Comparison of ENCODE assay signal across 8 cellular contexts in genomic region chr15:69265347-69265955, GRCh38. TPM values are rescaled to one million over a fixed set of nuclear protein-coding genes. Genes with fewer than 3 reads are reported as not detected.
DNase-seq lines count a peak whose midpoint lies in the region; ATAC-seq and TF ChIP-seq lines count a peak whose summit lies in the region.

No MANE protein-coding gene starts in this region.

- intact Hi-C loops in PC-9 (cut with micrococcal nuclease; ENCODE audit: unreplicated experiment): loop anchor here (1.0 to 5.0 kb wide), 3 partner anchors 103 to 206 kb away; partner anchors contain the start of gene GLCE

- no peaks in the 10 kb centered on the region for H3K79me2 ChIP-seq in PC-9 (ENCODE audit: low read depth)

- no peaks in the 10 kb centered on the region for H3K4me1 Mint-ChIP-seq in stimulated activated effector memory CD8-positive, alpha-beta T cell treated with anti-CD3 and anti-CD28 coated beads, Interleukin-12 subunit alpha, Interleukin-12 subunit beta, amount 100 ng/mL, for 72 hours
- no peaks in the 10 kb centered on the region for H3K4me1 Mint-ChIP-seq in activated CD8-positive, alpha-beta memory T cell treated with anti-CD3 and anti-CD28 coated beads, Interleukin-2, amount 10 ng/mL, durations not matched to agents 7 days and 5 days

- no peak overlapping the region for H3K27ac ChIP-seq in 22Rv1
- no peak overlapping the region for H3K27ac ChIP-seq in PC-9
- no peak overlapping the region for H3K27ac ChIP-seq in tibial nerve

- H3K27me3 ChIP-seq in PC-9 (ENCODE audit: insufficient read depth, low read depth): no peaks in the 10 kb centered on the region
- H3K27me3 ChIP-seq in tibial nerve: no peaks in the 10 kb centered on the region

- DNase-seq in PC-9 (no peak), fibroblast of the conjunctiva (ENCODE audit: low read depth) (peak; percentile 6), tibial nerve (ENCODE audit: low spot score in 2 of 2) (peak in 1 of 2 donors; percentile 33)
- no peak for DNase-seq in stimulated activated effector memory CD8-positive, alpha-beta T cell treated with anti-CD3 and anti-CD28 coated beads, Interleukin-12 subunit alpha, Interleukin-12 subunit beta, amount 100 ng/mL, for 72 hours (ENCODE audit: low spot score in 2 of 2)
- no peak for DNase-seq in activated CD8-positive, alpha-beta memory T cell treated with anti-CD3 and anti-CD28 coated beads, Interleukin-2, amount 10 ng/mL, durations not matched to agents 7 days and 5 days

- H3F3A ChIP-seq in PC-9 (ENCODE audit: insufficient read depth, low read depth): no peaks in the 10 kb centered on the region

- CTCF ChIA-PET in PC-9 (lab: Charles Lee): interaction anchor here (0.6 kb wide), 1 partner anchor 100 kb away, joined by 4 read pairs; no protein-coding TSS in a partner anchor
- CTCF ChIA-PET in activated CD8-positive, alpha-beta memory T cell treated with anti-CD3 and anti-CD28 coated beads, Interleukin-2, amount 10 ng/mL, durations not matched to agents 7 days and 5 days (lab: Charles Lee): interaction anchor here (0.7 to 1.4 kb wide), 4 partner anchors 15 to 234 kb away, joined by 3 to 5 read pairs (median 4); no protein-coding TSS in a partner anchor

- POLR2A ChIA-PET in PC-9 (lab: Charles Lee; ENCODE audit: unreplicated experiment): no interaction called here

- no peaks in the 10 kb centered on the region for H3K9me3 Mint-ChIP-seq in stimulated activated effector memory CD8-positive, alpha-beta T cell treated with anti-CD3 and anti-CD28 coated beads, Interleukin-12 subunit alpha, Interleukin-12 subunit beta, amount 100 ng/mL, for 72 hours
- no peaks in the 10 kb centered on the region for H3K9me3 Mint-ChIP-seq in activated CD8-positive, alpha-beta memory T cell treated with anti-CD3 and anti-CD28 coated beads, Interleukin-2, amount 10 ng/mL, durations not matched to agents 7 days and 5 days (ENCODE audit: low read depth)

- TF ChIP-seq POLR2A in tibial nerve (IDR thresholded peaks at IDR 0.05): no peak

- H3K9me3 ChIP-seq in PC-9 (ENCODE audit: insufficient read depth, low read depth) (no peaks in the 10 kb centered on the region), tibial nerve (no peaks in the 10 kb centered on the region)

- peak; percentile 83 for TF ChIP-seq CTCF in 22Rv1 (IDR thresholded peaks at IDR 0.05)
- peak; percentile 36 for TF ChIP-seq CTCF in GM12873 (IDR thresholded peaks at IDR 0.05; ENCODE audit: insufficient read depth, low read depth, low read length, missing control alignments)
- TF ChIP-seq CTCF in PC-9 (conservative IDR thresholded peaks at IDR 0.05): peak; percentile 66
- TF ChIP-seq CTCF in tibial nerve (IDR thresholded peaks at IDR 0.05): peak; percentile 31 to 70 (median 47)

- 49 to 53% methylated on average over 5 of the region's 5 CpGs for WGBS in tibial nerve, 2 donors

- TF ChIP-seq EP300 in tibial nerve (IDR thresholded peaks at IDR 0.05): no peak

- H3K4me3 Mint-ChIP-seq in stimulated activated effector memory CD8-positive, alpha-beta T cell treated with anti-CD3 and anti-CD28 coated beads, Interleukin-12 subunit alpha, Interleukin-12 subunit beta, amount 100 ng/mL, for 72 hours: no peak overlapping the region
- H3K4me3 Mint-ChIP-seq in activated CD8-positive, alpha-beta memory T cell treated with anti-CD3 and anti-CD28 coated beads, Interleukin-2, amount 10 ng/mL, durations not matched to agents 7 days and 5 days: no peak overlapping the region

- H3K4me1 ChIP-seq in PC-9 (replicated peaks; ENCODE audit: insufficient read depth) (no peaks in the 10 kb centered on the region), tibial nerve (no peaks in the 10 kb centered on the region)

- H3K4me2 ChIP-seq in PC-9: no peak overlapping the region

- ATAC-seq in stimulated activated effector memory CD8-positive, alpha-beta T cell treated with anti-CD3 and anti-CD28 coated beads, Interleukin-12 subunit alpha, Interleukin-12 subunit beta, amount 100 ng/mL, for 72 hours: no peak
- ATAC-seq in activated CD8-positive, alpha-beta memory T cell treated with anti-CD3 and anti-CD28 coated beads, Interleukin-2, amount 10 ng/mL, durations not matched to agents 7 days and 5 days: no peak
- no peak for ATAC-seq in GM19463 (IDR thresholded peaks at IDR 0.05; ENCODE audit: unreplicated experiment)

- H3K36me3 ChIP-seq in PC-9 (ENCODE audit: low read depth) (no peaks in the 10 kb centered on the region), tibial nerve (peaks cover 0 to 11% (median 0%) of the 10 kb centered on the region in 3 donors)

- no peak overlapping the region for H2AFZ ChIP-seq in PC-9

- no peaks in the 10 kb centered on the region for H3K9me2 ChIP-seq in PC-9 (ENCODE audit: insufficient read depth)

- no peaks in the 10 kb centered on the region for H3K27me3 Mint-ChIP-seq in activated CD8-positive, alpha-beta memory T cell treated with anti-CD3 and anti-CD28 coated beads, Interleukin-2, amount 10 ng/mL, durations not matched to agents 7 days and 5 days

- no peaks in the 10 kb centered on the region for H4K20me1 ChIP-seq in PC-9 (ENCODE audit: insufficient read depth)

- no TSS peak for BruUV-seq in PC-9 (replicated peaks; lab: Mats Ljungman, UMichigan)

- H3K4me3 ChIP-seq in PC-9 (no peak overlapping the region), tibial nerve (no peak overlapping the region)

- no peak overlapping the region for H3K27ac Mint-ChIP-seq in stimulated activated effector memory CD8-positive, alpha-beta T cell treated with anti-CD3 and anti-CD28 coated beads, Interleukin-12 subunit alpha, Interleukin-12 subunit beta, amount 100 ng/mL, for 72 hours
- H3K27ac Mint-ChIP-seq in activated CD8-positive, alpha-beta memory T cell treated with anti-CD3 and anti-CD28 coated beads, Interleukin-2, amount 10 ng/mL, durations not matched to agents 7 days and 5 days: no peak overlapping the region

- H3K36me3 Mint-ChIP-seq in stimulated activated effector memory CD8-positive, alpha-beta T cell treated with anti-CD3 and anti-CD28 coated beads, Interleukin-12 subunit alpha, Interleukin-12 subunit beta, amount 100 ng/mL, for 72 hours: no peaks in the 10 kb centered on the region
- H3K36me3 Mint-ChIP-seq in activated CD8-positive, alpha-beta memory T cell treated with anti-CD3 and anti-CD28 coated beads, Interleukin-2, amount 10 ng/mL, durations not matched to agents 7 days and 5 days: no peaks in the 10 kb centered on the region

RNA-seq across cellular contexts. Expression of gene PAQR5, which starts 33.3 kb away (rescaled TPM):
- 4.9 and 5.1 TPM in 2 replicates for total RNA-seq in PC-9 (2021)
- total RNA-seq in tibial nerve: 1 to 10 TPM; 3.0 to 8.1 (median 3.9) TPM
- total RNA-seq in activated CD8-positive, alpha-beta memory T cell treated with anti-CD3 and anti-CD28 coated beads, Interleukin-2, amount 10 ng/mL, durations not matched to agents 7 days and 5 days: not detected
